In genomic region chr19:36573020-36573947, GRCh38 we compare ENCODE assay signal across 1 cellular context.
TF ChIP-seq lines count a peak whose summit lies in the region.

Gene ZNF529, minus strand, starts transcription at chr19:36573292. Its CDS starts 946 bp downstream, at chr19:36572346.

TF ChIP-seq in HepG2, 621 proteins besides CTCF, POLR2A, EP300 and RAD21 (continued from another document and continues in another):
- TF ChIP-seq THAP9 (CRISPR knock-in tag; IDR thresholded peaks at IDR 0.05; ENCODE audit: borderline replicate concordance): peak; percentile 77; the same call in 1 of the 2 replicates
- no peak for TF ChIP-seq ZFP90 (CRISPR knock-in tag; IDR thresholded peaks at IDR 0.05; ENCODE audit: borderline replicate concordance)
- no peak for TF ChIP-seq ZNF282 (IDR thresholded peaks at IDR 0.05; ENCODE audit: partially characterized antibody)
- no peak for TF ChIP-seq FOSL1 (CRISPR knock-in tag; IDR thresholded peaks at IDR 0.05; ENCODE audit: borderline replicate concordance)
- TF ChIP-seq NFKB2 (CRISPR knock-in tag; IDR thresholded peaks at IDR 0.05; ENCODE audit: borderline replicate concordance): peak; percentile 68; the same call in 1 of the 2 replicates
- no peak for TF ChIP-seq DDIT3 (CRISPR knock-in tag; IDR thresholded peaks at IDR 0.05)
- peak; percentile 73; the same call in 1 of the 2 replicates for TF ChIP-seq NFATC3 (CRISPR knock-in tag; IDR thresholded peaks at IDR 0.05)
- TF ChIP-seq CREB1 (IDR thresholded peaks at IDR 0.05): peak; percentile 91; the same call in 1 of the 2 replicates
- peak; percentile 78 for TF ChIP-seq CREB1 (CRISPR knock-in tag; IDR thresholded peaks at IDR 0.05)
- no peak for TF ChIP-seq BATF2 (CRISPR knock-in tag; IDR thresholded peaks at IDR 0.05)
- no peak for TF ChIP-seq THYN1 (CRISPR knock-in tag; IDR thresholded peaks at IDR 0.05; ENCODE audit: borderline replicate concordance, low read depth)
- TF ChIP-seq JARID2 (CRISPR knock-in tag; IDR thresholded peaks at IDR 0.05; ENCODE audit: insufficient replicate concordance): no peak
- peak; percentile 70 for TF ChIP-seq MNT (IDR thresholded peaks at IDR 0.05)
- peak in 1 of 2 experiments; percentile 12; a peak in 1 of 4 replicates for TF ChIP-seq REST (IDR thresholded peaks at IDR 0.05; ENCODE audit: borderline replicate concordance in 1 of 2, low read depth in 1 of 2, low read length in 2 of 2)
- peak; percentile 72 for TF ChIP-seq TARDBP (CRISPR knock-in tag; IDR thresholded peaks at IDR 0.05)
- TF ChIP-seq NFAT5 (CRISPR knock-in tag; IDR thresholded peaks at IDR 0.05): no peak
- TF ChIP-seq SMAD9 (CRISPR knock-in tag; IDR thresholded peaks at IDR 0.05): no peak
- TF ChIP-seq KDM6A (CRISPR knock-in tag; IDR thresholded peaks at IDR 0.05; ENCODE audit: low read depth): no peak
- no peak for TF ChIP-seq HNRNPUL1 (IDR thresholded peaks at IDR 0.05; ENCODE audit: low read depth, low read length)
- peak; percentile 17; the same call in 1 of the 2 replicates for TF ChIP-seq PATZ1 (CRISPR knock-in tag; IDR thresholded peaks at IDR 0.05)
- TF ChIP-seq CSRNP1 (CRISPR knock-in tag; IDR thresholded peaks at IDR 0.05): peak; percentile 54; the same call in 1 of the 2 replicates
- no peak for TF ChIP-seq NCOA5 (CRISPR knock-in tag; IDR thresholded peaks at IDR 0.05)
- no peak for TF ChIP-seq NONO (IDR thresholded peaks at IDR 0.05)
- TF ChIP-seq NONO (CRISPR knock-in tag; conservative IDR thresholded peaks at IDR 0.05): peak; percentile 88
- peak; percentile 34 for TF ChIP-seq ZNF263 (CRISPR knock-in tag; IDR thresholded peaks at IDR 0.05)
- TF ChIP-seq ZNF33A (CRISPR knock-in tag; IDR thresholded peaks at IDR 0.05; ENCODE audit: borderline replicate concordance): no peak
- no peak for TF ChIP-seq TEF (CRISPR knock-in tag; IDR thresholded peaks at IDR 0.05)
- TF ChIP-seq ATF7 (IDR thresholded peaks at IDR 0.05): peak; percentile 64
- no peak for TF ChIP-seq ATF7 (CRISPR knock-in tag; IDR thresholded peaks at IDR 0.05)
- TF ChIP-seq ZNF709 (CRISPR knock-in tag; IDR thresholded peaks at IDR 0.05): peak; percentile 77; the same call in 1 of the 2 replicates
- TF ChIP-seq SRSF9 (IDR thresholded peaks at IDR 0.05; ENCODE audit: borderline replicate concordance, insufficient read depth, low read depth, low read length, poor library complexity, severe bottlenecking): no peak
- TF ChIP-seq SMARCC2 (IDR thresholded peaks at IDR 0.05): no peak
- peak; percentile 76; the same call in 1 of the 2 replicates for TF ChIP-seq ZNF253 (CRISPR knock-in tag; IDR thresholded peaks at IDR 0.05; ENCODE audit: borderline replicate concordance)
- peak; percentile 78; the same call in 1 of the 2 replicates for TF ChIP-seq BCL3 (CRISPR knock-in tag; IDR thresholded peaks at IDR 0.05)
- TF ChIP-seq RBM22 (optimal IDR thresholded peaks at IDR 0.05; ENCODE audit: low read length): no peak
- TF ChIP-seq NFIC (IDR thresholded peaks at IDR 0.05; ENCODE audit: low read length): no peak
- TF ChIP-seq MAZ (IDR thresholded peaks at IDR 0.05; ENCODE audit: borderline replicate concordance, low read depth, low read length): no peak
- peak; percentile 58 for TF ChIP-seq MAZ (CRISPR knock-in tag; IDR thresholded peaks at IDR 0.05; ENCODE audit: low read depth)
